ENCODE assay signal across 24 cellular contexts in genomic region chr14:77183896-77184295, GRCh38. TPM values are rescaled to one million over a fixed set of nuclear protein-coding genes. Genes with fewer than 3 reads are reported as not detected.
DNase-seq lines count a peak whose midpoint lies in the region; ATAC-seq and TF ChIP-seq lines count a peak whose summit lies in the region.
"Had no signal": no experiment of that assay in that cellular context is flagged by ENCODE, and none has a peak within 500 bp of the region (broad histone marks: within the 10 kb centered on the region; RNA-seq: fewer than 3 reads in every experiment).

No MANE protein-coding gene starts in this region.

- ATAC-seq in HG03378 (IDR thresholded peaks at IDR 0.05; ENCODE audit: unreplicated experiment), result no peak
- ATAC-seq: HCT116, T-helper 17 cell had no signal

- H3K4me3 ChIP-seq in breast epithelium, result no peak overlapping the region
- H3K4me3 ChIP-seq in colonic mucosa, result no peak overlapping the region
- no peak overlapping the region for H3K4me3 ChIP-seq in spleen
- H3K4me3 ChIP-seq: sigmoid colon, stomach, tibial nerve had no signal

- no peaks in the 10 kb centered on the region for H3K9me3 ChIP-seq in breast epithelium
- no peaks in the 10 kb centered on the region for H3K9me3 ChIP-seq in colonic mucosa
- H3K9me3 ChIP-seq in spleen, result no peaks in the 10 kb centered on the region
- H3K9me3 ChIP-seq: BE2C, sigmoid colon, SK-N-SH, stomach, tibial nerve had no signal

- peak overlapping the region in 1 of 2 donors; percentile 16 for H3K9ac ChIP-seq in colonic mucosa (ENCODE audit: low read depth in 2 of 2, low read length in 2 of 2)
- H3K9ac ChIP-seq: SK-N-SH had no signal

- intact Hi-C loops in MCF 10A (cut with micrococcal nuclease) (no loop called here), breast epithelium (cut with DNase I; ENCODE audit: low total_unique reads) (no loop called here), colonic mucosa (cut with DNase I) (no loop called here), spleen (cut with DNase I; ENCODE audit: low total_unique reads) (no loop called here)

- DNase-seq in MCF 10A (ENCODE audit: unreplicated experiment) (no peak), breast epithelium (ENCODE audit: low spot score in 2 of 2) (no peak), NCI-H2171 treated with DMSO at 0.1 percent for 48 hours (lab: John Stamatoyannopoulos, UW) (peak; percentile 94), colonic mucosa (no peak), type B pancreatic cell (ENCODE audit: extremely low spot score, unreplicated experiment) (no peak), NCI-H128 (lab: John Stamatoyannopoulos, UW; ENCODE audit: unreplicated experiment) (no peak), spleen (no peak)
- DNase-seq: activated CD4-positive, alpha-beta T cell treated with anti-CD3 and anti-CD28 coated beads for 4 hours; activated T-cell treated with anti-CD3 and anti-CD28 coated beads, Interleukin-2, amount 50 U/mL, for 24 hours; BE2C; NCI-H1092 treated with DMSO at 0.1 percent for 48 hours; sigmoid colon; SK-N-SH; stomach; T-helper 17 cell had no signal

- 35 to 55% (median 47%) methylated on average over 5 of the region's 5 CpGs for WGBS in spleen, 5 donors

- peaks cover 41% of the 10 kb centered on the region for H3K4me1 Mint-ChIP-seq in MCF 10A (ENCODE audit: insufficient read depth, unreplicated experiment)
- H3K4me1 Mint-ChIP-seq in type B pancreatic cell (ENCODE audit: unreplicated experiment), result no peaks in the 10 kb centered on the region

- H3K4me1 ChIP-seq in breast epithelium (no peaks in the 10 kb centered on the region), colonic mucosa (peaks cover 5% of the 10 kb centered on the region), spleen (peaks cover 7 to 24% (median 15%) of the 10 kb centered on the region in 6 donors)

- CTCF ChIA-PET in MCF 10A (lab: Yijun Ruan, JAX), result interaction anchor here (0.6 to 7.6 kb wide), 9 partner anchors 27 to 132 kb away, joined by 3 to 44 read pairs (median 4); no protein-coding TSS in a partner anchor

- H3K27ac Mint-ChIP-seq in MCF 10A (ENCODE audit: low read depth, unreplicated experiment), result peak overlapping the region; percentile 83
- no peak overlapping the region for H3K27ac Mint-ChIP-seq in type B pancreatic cell
- H3K27ac Mint-ChIP-seq: activated T-cell treated with anti-CD3 and anti-CD28 coated beads, Interleukin-2, amount 50 U/mL, for 24 hours; dendritic cell treated with granulocyte-macrophage colony-stimulating factor and Interleukin-4, amounts not matched to agents 40 ng/mL and 50 ng/mL, for 4 days; T-helper 17 cell had no signal

- H3K9me3 Mint-ChIP-seq in MCF 10A (ENCODE audit: unreplicated experiment) (no peaks in the 10 kb centered on the region), type B pancreatic cell (no peaks in the 10 kb centered on the region)
- H3K9me3 Mint-ChIP-seq: activated T-cell treated with anti-CD3 and anti-CD28 coated beads, Interleukin-2, amount 50 U/mL, for 24 hours; dendritic cell treated with granulocyte-macrophage colony-stimulating factor and Interleukin-4, amounts not matched to agents 40 ng/mL and 50 ng/mL, for 4 days had no signal

- H3K36me3 ChIP-seq in breast epithelium (no peaks in the 10 kb centered on the region), colonic mucosa (no peaks in the 10 kb centered on the region), spleen (no peaks in the 10 kb centered on the region)
- H3K36me3 ChIP-seq: BE2C, sigmoid colon, stomach, tibial nerve had no signal

- peak overlapping the region in 1 of 2 donors; percentile 60 for H3K27ac ChIP-seq in breast epithelium
- H3K27ac ChIP-seq in colonic mucosa, result peak overlapping the region; percentile 53
- no peak overlapping the region for H3K27ac ChIP-seq in spleen
- H3K27ac ChIP-seq: sigmoid colon, stomach, tibial nerve had no signal

- H3K4me3 Mint-ChIP-seq in MCF 10A (ENCODE audit: unreplicated experiment) (peak overlapping the region; percentile 76), type B pancreatic cell (peak overlapping the region; percentile 46)
- H3K4me3 Mint-ChIP-seq: activated T-cell treated with anti-CD3 and anti-CD28 coated beads, Interleukin-2, amount 50 U/mL, for 24 hours; dendritic cell treated with granulocyte-macrophage colony-stimulating factor and Interleukin-4, amounts not matched to agents 40 ng/mL and 50 ng/mL, for 4 days had no signal

- TF ChIP-seq CTCF in MCF 10A (IDR thresholded peaks at IDR 0.05; ENCODE audit: unreplicated experiment), result no peak
- no peak for TF ChIP-seq CTCF in breast epithelium (IDR thresholded peaks at IDR 0.05)
- TF ChIP-seq CTCF in colonic mucosa (IDR thresholded peaks at IDR 0.05), result no peak
- no peak for TF ChIP-seq CTCF in type B pancreatic cell (conservative IDR thresholded peaks at IDR 0.05)
- no peak for TF ChIP-seq CTCF in spleen (IDR thresholded peaks at IDR 0.05 in 8 of 11, conservative IDR thresholded peaks at IDR 0.05 in 3 of 11)

- no peak for TF ChIP-seq POLR2A in breast epithelium (IDR thresholded peaks at IDR 0.05)
- no peak for TF ChIP-seq POLR2A in spleen (IDR thresholded peaks at IDR 0.05)

- H3K36me3 Mint-ChIP-seq in MCF 10A (ENCODE audit: insufficient read depth, unreplicated experiment) (peaks cover 9% of the 10 kb centered on the region), type B pancreatic cell (no peaks in the 10 kb centered on the region)

- H3K27me3 Mint-ChIP-seq in MCF 10A (ENCODE audit: insufficient read depth, unreplicated experiment), result no peaks in the 10 kb centered on the region
- H3K27me3 Mint-ChIP-seq in type B pancreatic cell, result peaks cover 33% of the 10 kb centered on the region

- H3K27me3 ChIP-seq in breast epithelium (peaks cover 0 to 4% of the 10 kb centered on the region in 2 donors), colonic mucosa (peaks cover 6% of the 10 kb centered on the region), spleen (replicated peaks in 1 of 7) (peaks cover 0 to 82% (median 24%) of the 10 kb centered on the region in 7 donors)
- H3K27me3 ChIP-seq: BE2C had no signal

- POLR2A ChIA-PET in MCF 10A (lab: Yijun Ruan, JAX), result interaction anchor here (0.6 to 2.7 kb wide), 3 partner anchors 29 to 136 kb away, joined by 3 to 6 read pairs (median 5); partner anchors contain the start of gene POMT2

- no TSS peak for BruUV-seq in MCF 10A (replicated peaks; lab: Mats Ljungman, UMichigan)

RNA-seq across cellular contexts. Expression of gene TMEM63C, which starts 2.3 kb away (rescaled TPM):
- total RNA-seq in MCF 10A (2022), result 5.1 and 9.3 TPM in 2 replicates
- 1 to 10 TPM in 2 of 3 donors, under 1 TPM in 1; 0.16 to 8.0 (median 3.9) TPM for total RNA-seq in breast epithelium
- total RNA-seq in colonic mucosa, result 10 to 100 TPM in 1 of 2 donors, 1 to 10 TPM in 1; 5.9 to 13.2 TPM
- 4.6 and 5.5 TPM in 2 replicates for total RNA-seq in type B pancreatic cell (ENCODE audit: low replicate concordance)
- 10 to 100 TPM in 2 of 7 donors, 1 to 10 TPM in 5; 2.8 to 13.4 (median 8.7) TPM for total RNA-seq in spleen
- polyA plus RNA-seq in spleen, result 1 to 10 TPM in 1 of 3 donors, under 1 TPM in 2; 0.20 to 2.4 (median 0.24) TPM
- total RNA-seq: endothelial cell of umbilical vein, posterior vena cava, tibial nerve had no signal
- polyA plus RNA-seq: endothelial cell of umbilical vein had no signal

RNA-seq across cellular contexts. Expression of gene ZDHHC22, which starts 42.3 kb away (rescaled TPM):
- total RNA-seq in MCF 10A (2022), result not detected in 2 replicates
- total RNA-seq in breast epithelium, result not detected
- total RNA-seq in colonic mucosa, result under 1 TPM; 0.07 to 0.42 TPM
- 0.24 TPM in 1 of 2 replicates, not detected in the other for total RNA-seq in type B pancreatic cell (ENCODE audit: low replicate concordance)
- total RNA-seq in spleen, result not detected
- polyA plus RNA-seq in spleen, result under 1 TPM in 1 of 3 donors, not detected in 2; 0.02 TPM
- total RNA-seq: activated CD8-positive, alpha-beta memory T cell treated with anti-CD3 and anti-CD28 coated beads for 36 hours; glomerular endothelial cell; lung microvascular endothelial cell; posterior vena cava; T-helper 17 cell; tibial nerve had no signal
- polyA plus RNA-seq: SK-N-SH had no signal
